Comparison of ENCODE assay signal across 8 cellular contexts in the genomic region with DNA sequence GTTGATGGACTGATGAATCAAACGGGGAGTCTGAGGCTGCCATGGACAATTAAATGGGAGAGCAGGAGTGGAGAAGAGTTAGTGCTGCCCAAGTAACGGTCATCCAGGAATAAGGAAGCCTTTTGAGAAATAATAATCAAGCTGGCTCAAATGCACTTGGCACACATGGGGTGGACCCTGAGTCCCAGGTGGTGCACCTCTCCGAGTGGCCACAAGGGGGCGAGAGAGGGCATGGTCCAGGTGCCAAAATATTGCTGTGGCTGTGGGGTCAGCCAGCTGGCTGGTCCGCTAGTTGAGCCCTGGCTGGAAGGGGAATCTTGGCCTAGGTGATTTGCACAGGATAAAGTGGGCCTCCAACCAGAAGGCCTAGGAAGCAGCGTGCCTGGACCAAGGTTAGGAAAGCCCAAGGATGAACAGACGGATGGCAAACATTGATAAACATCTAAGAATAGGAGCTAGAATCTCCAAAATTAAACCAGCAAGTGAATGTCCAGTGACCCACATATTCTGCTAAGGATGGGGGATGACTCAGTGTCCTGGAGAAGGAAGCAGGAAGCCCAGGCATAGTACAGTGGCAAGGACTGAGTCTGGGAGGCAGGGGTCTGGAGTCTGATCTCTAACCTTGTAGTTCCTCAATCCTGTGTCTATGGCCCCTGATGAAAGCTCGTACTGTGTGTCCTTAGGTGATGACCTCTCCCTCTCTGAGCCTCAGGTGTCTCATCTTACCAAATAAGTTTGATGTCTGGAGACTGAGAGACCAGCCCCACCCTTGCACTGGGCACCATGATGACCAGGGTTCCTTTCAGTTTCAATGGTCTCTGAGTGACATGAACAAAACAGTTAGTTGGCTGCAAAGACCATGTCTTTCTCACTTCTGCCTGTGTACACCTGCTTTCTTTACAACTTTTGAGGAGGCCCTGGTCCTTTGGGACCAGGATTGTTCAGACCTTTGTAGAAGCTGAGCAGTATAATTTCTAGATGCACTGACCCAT. TPM values are rescaled to one million over a fixed set of nuclear protein-coding genes. Genes with fewer than 3 reads are reported as not detected.
A peak's percentile ranks its signal among the peaks of the same experiment; 100 is the strongest.
DNase-seq lines count a peak whose midpoint lies in the region; ATAC-seq and TF ChIP-seq lines count a peak whose summit lies in the region.

No MANE protein-coding gene starts in this region.

- dilution Hi-C loops in mammary epithelial cell (cut with HindIII; ENCODE audit: low sequenced_read_pairs): no loop called here

- peaks cover 2% of the 10 kb centered on the region for H3K4me1 ChIP-seq in mammary epithelial cell (ENCODE audit: insufficient read depth, low read length)

- no peak overlapping the region for H3K4me2 ChIP-seq in mammary epithelial cell (ENCODE audit: insufficient read depth, low read depth, low read length)

- no peaks in the 10 kb centered on the region for H3K9me3 ChIP-seq in mammary epithelial cell (replicated peaks; ENCODE audit: insufficient read depth, low read length)

- no peak for DNase-seq in AG09319 (ENCODE audit: extremely low read depth, low read depth)
- peak; percentile 67 for DNase-seq in HuH-7 (ENCODE audit: low spot score)
- DNase-seq in mammary epithelial cell: peak; percentile 32
- peak; percentile 84 for DNase-seq in left lobe of liver (ENCODE audit: low spot score)
- peak; percentile 55 to 70 for DNase-seq in stimulated activated CD4-positive, alpha-beta T cell treated with anti-CD3 and anti-CD28 coated beads, Interleukin-4, amount 100 ng/mL, for 48 hours (ENCODE audit: low read depth in 2 of 2)

- H3K27ac ChIP-seq in VCaP: no peak overlapping the region
- no peak overlapping the region for H3K27ac ChIP-seq in mammary epithelial cell (ENCODE audit: insufficient read depth, low read depth, low read length)

- ATAC-seq in GM18517 (IDR thresholded peaks at IDR 0.05; ENCODE audit: unreplicated experiment) (peak; percentile 35), left lobe of liver (peak; percentile 99), GM18858 (IDR thresholded peaks at IDR 0.05; ENCODE audit: unreplicated experiment) (no peak)

- H3K9ac ChIP-seq in mammary epithelial cell (ENCODE audit: insufficient read depth, low read length): no peak overlapping the region

- H3K4me3 ChIP-seq in mammary epithelial cell (replicated peaks in 1 of 3; ENCODE audit: insufficient read depth in 1 of 3, low read depth in 2 of 3, low read length in 3 of 3): no peak overlapping the region

- in situ Hi-C loops in mammary epithelial cell (cut with MboI; ENCODE audit: low sequenced_read_pairs in 2 of 2): no loop called here

- H2AFZ ChIP-seq in mammary epithelial cell (ENCODE audit: low read depth, low read length): no peak overlapping the region

- CTCF ChIA-PET in mammary epithelial cell (lab: Charles Lee; ENCODE audit: low non-redundant PET): interaction anchor here (0.6 to 1.1 kb wide), 2 partner anchors 168 to 176 kb away, joined by 3 read pairs; no protein-coding TSS in a partner anchor

- H3K27me3 ChIP-seq in mammary epithelial cell (ENCODE audit: insufficient read depth, low read length): no peaks in the 10 kb centered on the region

- no peaks in the 10 kb centered on the region for H4K20me1 ChIP-seq in mammary epithelial cell (ENCODE audit: insufficient read depth, low read length)

- WGBS in mammary epithelial cell (ENCODE audit: low coverage, missing lambda C conversion rate): 37% methylated on average over 8 of the region's 8 CpGs

- intact Hi-C loops in mammary epithelial cell (cut with micrococcal nuclease): loop anchor here (1.0 to 5.0 kb wide), 7 partner anchors 21 to 275 kb away; no protein-coding TSS in a partner anchor

- H3K79me2 ChIP-seq in mammary epithelial cell (ENCODE audit: insufficient read depth, low read length): no peaks in the 10 kb centered on the region

- no peaks in the 10 kb centered on the region for H3K36me3 ChIP-seq in mammary epithelial cell (ENCODE audit: insufficient read depth, low read length)

- BruUV-seq in mammary epithelial cell (replicated peaks; lab: Mats Ljungman, UMichigan): no TSS peak

- TF ChIP-seq CTCF in AG09319 (IDR thresholded peaks at IDR 0.05; ENCODE audit: low read depth, low read length) (peak; percentile 95), VCaP (conservative IDR thresholded peaks at IDR 0.05) (peak; percentile 95), mammary epithelial cell (conservative IDR thresholded peaks at IDR 0.05 in 1 of 2, IDR thresholded peaks at IDR 0.05 in 1 of 2; ENCODE audit: extremely low read depth in 1 of 2, insufficient read depth in 1 of 2, low read depth in 1 of 2, low read length in 2 of 2) (peak; percentile 93 to 98)

RNA-seq across cellular contexts. Expression of a gene that starts 19.2 kb away (rescaled TPM):
- total RNA-seq in mammary epithelial cell: 10 to 100 TPM; 30.5 to 31.5 TPM
- 14.9 TPM for polyA plus RNA-seq in mammary epithelial cell
- polyA minus RNA-seq in mammary epithelial cell: 16.7 TPM
- total RNA-seq in left lobe of liver: 14.1 TPM
